1 cellular context compared by ENCODE assay signal in the genomic region with DNA sequence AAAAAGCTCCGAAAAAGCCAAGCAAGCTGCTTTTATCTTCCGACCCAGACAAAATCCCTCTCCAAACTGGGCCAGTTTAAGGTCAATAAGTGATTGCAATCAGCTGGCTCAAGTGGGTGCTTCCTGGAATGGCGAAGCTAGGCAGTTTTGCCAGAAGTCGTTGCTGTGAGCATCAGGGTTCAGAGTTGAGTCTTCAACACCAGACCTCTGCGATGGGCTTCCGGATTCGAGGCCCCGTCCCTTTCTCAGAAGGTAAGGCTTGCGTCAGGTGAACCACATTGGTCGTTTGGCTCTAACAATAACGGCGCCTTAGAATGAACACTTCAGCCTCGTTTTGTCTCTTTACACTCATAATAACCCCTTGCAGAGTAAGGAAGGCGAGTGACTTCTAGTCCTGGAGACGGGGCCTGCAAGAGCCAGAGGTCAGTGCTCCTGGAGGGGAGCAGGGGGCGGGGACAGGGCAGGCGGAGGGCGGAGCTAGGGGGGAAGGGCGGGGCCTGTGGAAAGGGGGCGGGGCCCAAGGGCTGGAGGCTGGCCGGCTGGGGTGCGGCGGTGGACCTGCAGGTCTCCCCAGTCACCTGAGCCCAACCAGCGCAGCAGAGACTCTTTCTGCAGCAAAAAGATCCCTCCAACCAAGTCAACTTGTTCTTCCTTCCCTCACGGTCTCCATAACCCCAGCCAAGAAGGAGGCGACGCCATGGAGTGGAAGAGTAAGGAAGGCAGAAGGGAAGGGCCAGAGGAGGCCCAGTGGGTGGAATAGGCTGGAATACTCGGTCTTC.
TF ChIP-seq lines count a peak whose summit lies in the region.

No MANE protein-coding gene starts in this region.

TF ChIP-seq in K562, 482 proteins besides CTCF, POLR2A, EP300 and RAD21 (continued from another document and continues in another):
- TF ChIP-seq ETV6 (IDR thresholded peaks at IDR 0.05; ENCODE audit: borderline replicate concordance in 1 of 2, low read depth in 2 of 2, low read length in 1 of 2), result no peak
- no peak for TF ChIP-seq ETV6 (CRISPR knock-in tag; IDR thresholded peaks at IDR 0.05; ENCODE audit: borderline replicate concordance)
- TF ChIP-seq, protein P1, sequence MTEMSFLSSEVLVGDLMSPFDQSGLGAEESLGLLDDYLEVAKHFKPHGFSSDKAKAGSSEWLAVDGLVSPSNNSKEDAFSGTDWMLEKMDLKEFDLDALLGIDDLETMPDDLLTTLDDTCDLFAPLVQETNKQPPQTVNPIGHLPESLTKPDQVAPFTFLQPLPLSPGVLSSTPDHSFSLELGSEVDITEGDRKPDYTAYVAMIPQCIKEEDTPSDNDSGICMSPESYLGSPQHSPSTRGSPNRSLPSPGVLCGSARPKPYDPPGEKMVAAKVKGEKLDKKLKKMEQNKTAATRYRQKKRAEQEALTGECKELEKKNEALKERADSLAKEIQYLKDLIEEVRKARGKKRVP (CRISPR knock-in tag; IDR thresholded peaks at IDR 0.05), result no peak
- no peak for TF ChIP-seq SETDB1 (IDR thresholded peaks at IDR 0.05; ENCODE audit: low read length)
- peak; percentile 85; the same call in 1 of the 2 replicates for TF ChIP-seq LEF1 (IDR thresholded peaks at IDR 0.05)
- TF ChIP-seq ZBTB1 (CRISPR knock-in tag; IDR thresholded peaks at IDR 0.05; ENCODE audit: borderline replicate concordance, low read depth), result no peak
- TF ChIP-seq, protein P2, sequence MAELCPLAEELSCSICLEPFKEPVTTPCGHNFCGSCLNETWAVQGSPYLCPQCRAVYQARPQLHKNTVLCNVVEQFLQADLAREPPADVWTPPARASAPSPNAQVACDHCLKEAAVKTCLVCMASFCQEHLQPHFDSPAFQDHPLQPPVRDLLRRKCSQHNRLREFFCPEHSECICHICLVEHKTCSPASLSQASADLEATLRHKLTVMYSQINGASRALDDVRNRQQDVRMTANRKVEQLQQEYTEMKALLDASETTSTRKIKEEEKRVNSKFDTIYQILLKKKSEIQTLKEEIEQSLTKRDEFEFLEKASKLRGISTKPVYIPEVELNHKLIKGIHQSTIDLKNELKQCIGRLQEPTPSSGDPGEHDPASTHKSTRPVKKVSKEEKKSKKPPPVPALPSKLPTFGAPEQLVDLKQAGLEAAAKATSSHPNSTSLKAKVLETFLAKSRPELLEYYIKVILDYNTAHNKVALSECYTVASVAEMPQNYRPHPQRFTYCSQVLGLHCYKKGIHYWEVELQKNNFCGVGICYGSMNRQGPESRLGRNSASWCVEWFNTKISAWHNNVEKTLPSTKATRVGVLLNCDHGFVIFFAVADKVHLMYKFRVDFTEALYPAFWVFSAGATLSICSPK (IDR thresholded peaks at IDR 0.05; ENCODE audit: borderline replicate concordance), result no peak
- TF ChIP-seq DACH1 (IDR thresholded peaks at IDR 0.05; ENCODE audit: partially characterized antibody), result no peak
- 0 out of 2 replicates have a peak, but pooled peaks have one; percentile 24 for TF ChIP-seq CREB1 (IDR thresholded peaks at IDR 0.05)
- no peak for TF ChIP-seq CREB1 (CRISPR knock-in tag; IDR thresholded peaks at IDR 0.05)
- TF ChIP-seq HEY1 (CRISPR knock-in tag; IDR thresholded peaks at IDR 0.05; ENCODE audit: borderline replicate concordance), result no peak
- TF ChIP-seq, protein P3, sequence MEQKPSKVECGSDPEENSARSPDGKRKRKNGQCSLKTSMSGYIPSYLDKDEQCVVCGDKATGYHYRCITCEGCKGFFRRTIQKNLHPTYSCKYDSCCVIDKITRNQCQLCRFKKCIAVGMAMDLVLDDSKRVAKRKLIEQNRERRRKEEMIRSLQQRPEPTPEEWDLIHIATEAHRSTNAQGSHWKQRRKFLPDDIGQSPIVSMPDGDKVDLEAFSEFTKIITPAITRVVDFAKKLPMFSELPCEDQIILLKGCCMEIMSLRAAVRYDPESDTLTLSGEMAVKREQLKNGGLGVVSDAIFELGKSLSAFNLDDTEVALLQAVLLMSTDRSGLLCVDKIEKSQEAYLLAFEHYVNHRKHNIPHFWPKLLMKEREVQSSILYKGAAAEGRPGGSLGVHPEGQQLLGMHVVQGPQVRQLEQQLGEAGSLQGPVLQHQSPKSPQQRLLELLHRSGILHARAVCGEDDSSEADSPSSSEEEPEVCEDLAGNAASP (IDR thresholded peaks at IDR 0.05), result no peak
- TF ChIP-seq ZNF165 (CRISPR knock-in tag; IDR thresholded peaks at IDR 0.05; ENCODE audit: borderline replicate concordance), result no peak
- TF ChIP-seq TEAD2 (tag; IDR thresholded peaks at IDR 0.05), result no peak
- peak; percentile 46 for TF ChIP-seq CXXC5 (CRISPR knock-in tag; IDR thresholded peaks at IDR 0.05)
- peak; percentile 80 for TF ChIP-seq L3MBTL2 (IDR thresholded peaks at IDR 0.05)
- TF ChIP-seq CREBBP (IDR thresholded peaks at IDR 0.05; ENCODE audit: low read depth, low read length), result no peak
- no peak for TF ChIP-seq PTTG1 (tag; IDR thresholded peaks at IDR 0.05; ENCODE audit: low read depth)
- no peak for TF ChIP-seq NONO (IDR thresholded peaks at IDR 0.05; ENCODE audit: low read depth in 2 of 2, low read length in 1 of 2)
- no peak for TF ChIP-seq ZNF431 (CRISPR knock-in tag; IDR thresholded peaks at IDR 0.05)
- TF ChIP-seq, protein P4, sequence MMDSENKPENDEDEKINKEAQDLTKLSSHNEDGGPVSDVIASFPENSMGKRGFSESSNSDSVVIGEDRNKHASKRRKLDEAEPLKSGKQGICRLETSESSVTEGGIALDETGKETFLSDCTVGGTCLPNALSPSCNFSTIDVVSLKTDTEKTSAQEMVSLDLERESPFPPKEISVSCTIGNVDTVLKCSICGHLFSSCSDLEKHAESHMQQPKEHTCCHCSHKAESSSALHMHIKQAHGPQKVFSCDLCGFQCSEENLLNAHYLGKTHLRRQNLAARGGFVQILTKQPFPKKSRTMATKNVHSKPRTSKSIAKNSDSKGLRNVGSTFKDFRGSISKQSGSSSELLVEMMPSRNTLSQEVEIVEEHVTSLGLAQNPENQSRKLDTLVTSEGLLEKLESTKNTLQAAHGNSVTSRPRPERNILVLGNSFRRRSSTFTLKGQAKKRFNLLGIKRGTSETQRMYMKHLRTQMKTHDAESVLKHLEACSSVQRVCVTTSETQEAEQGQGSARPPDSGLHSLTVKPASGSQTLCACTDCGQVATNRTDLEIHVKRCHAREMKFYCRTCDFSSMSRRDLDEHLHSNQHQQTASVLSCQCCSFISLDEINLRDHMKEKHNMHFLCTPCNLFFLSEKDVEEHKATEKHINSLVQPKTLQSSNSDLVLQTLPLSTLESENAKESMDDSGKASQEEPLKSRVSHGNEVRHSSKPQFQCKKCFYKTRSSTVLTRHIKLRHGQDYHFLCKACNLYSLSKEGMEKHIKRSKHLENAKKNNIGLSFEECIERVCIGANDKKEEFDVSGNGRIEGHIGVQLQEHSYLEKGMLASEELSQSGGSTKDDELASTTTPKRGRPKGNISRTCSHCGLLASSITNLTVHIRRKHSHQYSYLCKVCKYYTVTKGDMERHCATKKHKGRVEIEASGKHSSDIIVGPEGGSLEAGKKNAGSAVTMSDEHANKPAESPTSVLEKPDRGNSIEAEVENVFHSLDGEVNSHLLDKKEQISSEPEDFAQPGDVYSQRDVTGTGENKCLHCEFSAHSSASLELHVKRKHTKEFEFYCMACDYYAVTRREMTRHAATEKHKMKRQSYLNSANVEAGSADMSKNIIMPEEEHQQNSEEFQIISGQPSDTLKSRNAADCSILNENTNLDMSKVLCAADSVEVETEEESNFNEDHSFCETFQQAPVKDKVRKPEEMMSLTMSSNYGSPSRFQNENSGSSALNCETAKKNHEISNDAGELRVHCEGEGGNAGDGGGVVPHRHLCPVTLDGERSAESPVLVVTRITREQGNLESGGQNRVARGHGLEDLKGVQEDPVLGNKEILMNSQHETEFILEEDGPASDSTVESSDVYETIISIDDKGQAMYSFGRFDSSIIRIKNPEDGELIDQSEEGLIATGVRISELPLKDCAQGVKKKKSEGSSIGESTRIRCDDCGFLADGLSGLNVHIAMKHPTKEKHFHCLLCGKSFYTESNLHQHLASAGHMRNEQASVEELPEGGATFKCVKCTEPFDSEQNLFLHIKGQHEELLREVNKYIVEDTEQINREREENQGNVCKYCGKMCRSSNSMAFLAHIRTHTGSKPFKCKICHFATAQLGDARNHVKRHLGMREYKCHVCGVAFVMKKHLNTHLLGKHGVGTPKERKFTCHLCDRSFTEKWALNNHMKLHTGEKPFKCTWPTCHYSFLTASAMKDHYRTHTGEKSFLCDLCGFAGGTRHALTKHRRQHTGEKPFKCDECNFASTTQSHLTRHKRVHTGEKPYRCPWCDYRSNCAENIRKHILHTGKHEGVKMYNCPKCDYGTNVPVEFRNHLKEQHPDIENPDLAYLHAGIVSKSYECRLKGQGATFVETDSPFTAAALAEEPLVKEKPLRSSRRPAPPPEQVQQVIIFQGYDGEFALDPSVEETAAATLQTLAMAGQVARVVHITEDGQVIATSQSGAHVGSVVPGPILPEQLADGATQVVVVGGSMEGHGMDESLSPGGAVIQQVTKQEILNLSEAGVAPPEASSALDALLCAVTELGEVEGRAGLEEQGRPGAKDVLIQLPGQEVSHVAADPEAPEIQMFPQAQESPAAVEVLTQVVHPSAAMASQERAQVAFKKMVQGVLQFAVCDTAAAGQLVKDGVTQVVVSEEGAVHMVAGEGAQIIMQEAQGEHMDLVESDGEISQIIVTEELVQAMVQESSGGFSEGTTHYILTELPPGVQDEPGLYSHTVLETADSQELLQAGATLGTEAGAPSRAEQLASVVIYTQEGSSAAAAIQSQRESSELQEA (IDR thresholded peaks at IDR 0.05; ENCODE audit: low read depth), result no peak
- TF ChIP-seq, protein P5, sequence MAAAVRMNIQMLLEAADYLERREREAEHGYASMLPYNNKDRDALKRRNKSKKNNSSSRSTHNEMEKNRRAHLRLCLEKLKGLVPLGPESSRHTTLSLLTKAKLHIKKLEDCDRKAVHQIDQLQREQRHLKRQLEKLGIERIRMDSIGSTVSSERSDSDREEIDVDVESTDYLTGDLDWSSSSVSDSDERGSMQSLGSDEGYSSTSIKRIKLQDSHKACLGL (CRISPR knock-in tag; IDR thresholded peaks at IDR 0.05; ENCODE audit: borderline replicate concordance, poor library complexity, severe bottlenecking), result no peak
- no peak for TF ChIP-seq RFX1 (IDR thresholded peaks at IDR 0.05)
- no peak for TF ChIP-seq SIN3B (IDR thresholded peaks at IDR 0.05; ENCODE audit: low read depth)
- TF ChIP-seq HMG20B (CRISPR knock-in tag; IDR thresholded peaks at IDR 0.05), result no peak
- TF ChIP-seq JUND (IDR thresholded peaks at IDR 0.05; ENCODE audit: borderline replicate concordance, low read depth, low read length), result no peak
- peak; percentile 9; the same call in 1 of the 3 replicates for TF ChIP-seq JUND (tag; IDR thresholded peaks at IDR 0.05; ENCODE audit: borderline replicate concordance, low read depth, low read length)
- no peak for TF ChIP-seq TCF7L2 (IDR thresholded peaks at IDR 0.05; ENCODE audit: low read depth, low read length)
- no peak for TF ChIP-seq ZBED1 (IDR thresholded peaks at IDR 0.05)
- no peak; the same call in 1 of the 2 replicates for TF ChIP-seq SUPT5H (IDR thresholded peaks at IDR 0.05)
- TF ChIP-seq PCBP1 (IDR thresholded peaks at IDR 0.05; ENCODE audit: low read depth, low read length, poor library complexity, severe bottlenecking), result no peak
- TF ChIP-seq, protein P6, sequence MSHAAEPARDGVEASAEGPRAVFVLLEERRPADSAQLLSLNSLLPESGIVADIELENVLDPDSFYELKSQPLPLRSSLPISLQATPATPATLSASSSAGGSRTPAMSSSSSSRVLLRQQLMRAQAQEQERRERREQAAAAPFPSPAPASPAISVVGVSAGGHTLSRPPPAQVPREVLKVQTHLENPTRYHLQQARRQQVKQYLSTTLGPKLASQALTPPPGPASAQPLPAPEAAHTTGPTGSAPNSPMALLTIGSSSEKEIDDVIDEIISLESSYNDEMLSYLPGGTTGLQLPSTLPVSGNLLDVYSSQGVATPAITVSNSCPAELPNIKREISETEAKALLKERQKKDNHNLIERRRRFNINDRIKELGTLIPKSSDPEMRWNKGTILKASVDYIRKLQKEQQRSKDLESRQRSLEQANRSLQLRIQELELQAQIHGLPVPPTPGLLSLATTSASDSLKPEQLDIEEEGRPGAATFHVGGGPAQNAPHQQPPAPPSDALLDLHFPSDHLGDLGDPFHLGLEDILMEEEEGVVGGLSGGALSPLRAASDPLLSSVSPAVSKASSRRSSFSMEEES (CRISPR knock-in tag; IDR thresholded peaks at IDR 0.05), result no peak
- no peak for TF ChIP-seq ZNF3 (CRISPR knock-in tag; IDR thresholded peaks at IDR 0.05)
- TF ChIP-seq NCOR1 (IDR thresholded peaks at IDR 0.05), result peak; percentile 66
- TF ChIP-seq SNIP1 (IDR thresholded peaks at IDR 0.05; ENCODE audit: low read depth), result no peak
- 0 out of 2 replicates have a peak, but pooled peaks have one; percentile 30 for TF ChIP-seq GATAD2B (IDR thresholded peaks at IDR 0.05; ENCODE audit: borderline replicate concordance)
- 0 out of 2 replicates have a peak, but pooled peaks have one; percentile 14 for TF ChIP-seq NCOA1 (IDR thresholded peaks at IDR 0.05; ENCODE audit: low read depth)
- TF ChIP-seq EHMT2 (IDR thresholded peaks at IDR 0.05), result peak; percentile 64; the same call in 1 of the 2 replicates
- no peak for TF ChIP-seq MAFG (tag; conservative IDR thresholded peaks at IDR 0.05)
- no peak for TF ChIP-seq MCM5 (IDR thresholded peaks at IDR 0.05; ENCODE audit: low read depth)
- TF ChIP-seq, protein P7, sequence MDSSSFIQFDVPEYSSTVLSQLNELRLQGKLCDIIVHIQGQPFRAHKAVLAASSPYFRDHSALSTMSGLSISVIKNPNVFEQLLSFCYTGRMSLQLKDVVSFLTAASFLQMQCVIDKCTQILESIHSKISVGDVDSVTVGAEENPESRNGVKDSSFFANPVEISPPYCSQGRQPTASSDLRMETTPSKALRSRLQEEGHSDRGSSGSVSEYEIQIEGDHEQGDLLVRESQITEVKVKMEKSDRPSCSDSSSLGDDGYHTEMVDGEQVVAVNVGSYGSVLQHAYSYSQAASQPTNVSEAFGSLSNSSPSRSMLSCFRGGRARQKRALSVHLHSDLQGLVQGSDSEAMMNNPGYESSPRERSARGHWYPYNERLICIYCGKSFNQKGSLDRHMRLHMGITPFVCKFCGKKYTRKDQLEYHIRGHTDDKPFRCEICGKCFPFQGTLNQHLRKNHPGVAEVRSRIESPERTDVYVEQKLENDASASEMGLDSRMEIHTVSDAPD (CRISPR knock-in tag; IDR thresholded peaks at IDR 0.05), result no peak
- TF ChIP-seq HNRNPUL1 (IDR thresholded peaks at IDR 0.05; ENCODE audit: low read length), result no peak
- peak; percentile 55 to 67; a peak in 3 of 4 replicates for TF ChIP-seq HDAC1 (IDR thresholded peaks at IDR 0.05)
- TF ChIP-seq, protein P8, sequence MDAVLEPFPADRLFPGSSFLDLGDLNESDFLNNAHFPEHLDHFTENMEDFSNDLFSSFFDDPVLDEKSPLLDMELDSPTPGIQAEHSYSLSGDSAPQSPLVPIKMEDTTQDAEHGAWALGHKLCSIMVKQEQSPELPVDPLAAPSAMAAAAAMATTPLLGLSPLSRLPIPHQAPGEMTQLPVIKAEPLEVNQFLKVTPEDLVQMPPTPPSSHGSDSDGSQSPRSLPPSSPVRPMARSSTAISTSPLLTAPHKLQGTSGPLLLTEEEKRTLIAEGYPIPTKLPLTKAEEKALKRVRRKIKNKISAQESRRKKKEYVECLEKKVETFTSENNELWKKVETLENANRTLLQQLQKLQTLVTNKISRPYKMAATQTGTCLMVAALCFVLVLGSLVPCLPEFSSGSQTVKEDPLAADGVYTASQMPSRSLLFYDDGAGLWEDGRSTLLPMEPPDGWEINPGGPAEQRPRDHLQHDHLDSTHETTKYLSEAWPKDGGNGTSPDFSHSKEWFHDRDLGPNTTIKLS (IDR thresholded peaks at IDR 0.05; ENCODE audit: borderline replicate concordance, low read depth), result no peak
- TF ChIP-seq ARNT (IDR thresholded peaks at IDR 0.05), result peak; percentile 22 to 40; a peak in 1 of 4 replicates
- peak; percentile 49; the same call in 1 of the 2 replicates for TF ChIP-seq RBFOX2 (IDR thresholded peaks at IDR 0.05; ENCODE audit: low read depth, low read length)
- no peak for TF ChIP-seq SRF (CRISPR knock-in tag; IDR thresholded peaks at IDR 0.05)
